27 cellular contexts compared by ENCODE assay signal in genomic region chr15:33639051-33639450, GRCh38.
"Had no signal": no experiment of that assay in that cellular context is flagged by ENCODE, and none has a peak within 500 bp of the region (broad histone marks: within the 10 kb centered on the region; RNA-seq: fewer than 3 reads in every experiment).

No MANE protein-coding gene starts in this region.

- DNase-seq: dermis blood vessel endothelial cell; effector memory CD4-positive, alpha-beta T cell; foreskin keratinocyte; glutamatergic neuron; heart right ventricle; hippocampal formation; left cardiac atrium; left lung; mesenchymal stem cell; mucosa of descending colon; naive B cell; right cardiac atrium; sigmoid colon; stimulated activated CD4-positive, alpha-beta T cell treated with anti-CD3 and anti-CD28 coated beads, Interleukin-2, amount 100 ng/mL, for 24 hours; stimulated activated CD4-positive, alpha-beta T cell treated with anti-CD3 and anti-CD28 coated beads, Interleukin-4, amount 100 ng/mL, for 24 hours; stimulated activated naive CD4-positive, alpha-beta T cell treated with Interleukin-2 at 50 U/mL for 16 hours; stomach; thyroid gland; trophoblast cell had no signal

- H2AFZ ChIP-seq: neural progenitor cell, parathyroid adenoma had no signal

- H3K79me2 ChIP-seq: parathyroid adenoma had no signal

- H3K9me3 ChIP-seq: esophagus muscularis mucosa, heart right ventricle, left lung, mucosa of descending colon, prostate gland, sigmoid colon, stomach, thyroid gland, vagina had no signal

- ATAC-seq: foreskin keratinocyte; heart right ventricle; left cardiac atrium; left lung; mucosa of descending colon; natural killer cell treated with Interleukin-12 subunit alpha and Interleukin-12 subunit beta and Interleukin-15 and Interleukin-18, amount 100 ng/mL, for 72 hours; right cardiac atrium; stimulated activated effector memory CD8-positive, alpha-beta T cell treated with anti-CD3 and anti-CD28 coated beads, Interleukin-12 subunit alpha, Interleukin-12 subunit beta, amount 100 ng/mL, for 72 hours had no signal

- H3K4me1 ChIP-seq: esophagus muscularis mucosa, foreskin keratinocyte, heart right ventricle, left lung, neural progenitor cell, parathyroid adenoma, prostate gland, sigmoid colon, stomach, thyroid gland, vagina had no signal

- H3K4me1 Mint-ChIP-seq: mesothelial cell of epicardium; stimulated activated effector memory CD8-positive, alpha-beta T cell treated with anti-CD3 and anti-CD28 coated beads, Interleukin-12 subunit alpha, Interleukin-12 subunit beta, amount 100 ng/mL, for 72 hours had no signal

- H3K36me3 Mint-ChIP-seq: mesothelial cell of epicardium; naive B cell; natural killer cell treated with Interleukin-12 subunit alpha and Interleukin-12 subunit beta and Interleukin-15 and Interleukin-18, amount 100 ng/mL, for 72 hours; neural progenitor cell; stimulated activated effector memory CD8-positive, alpha-beta T cell treated with anti-CD3 and anti-CD28 coated beads, Interleukin-12 subunit alpha, Interleukin-12 subunit beta, amount 100 ng/mL, for 72 hours had no signal

- H3K4me2 ChIP-seq: neural progenitor cell had no signal

- H3K9me3 Mint-ChIP-seq: mesothelial cell of epicardium; naive B cell; natural killer cell treated with Interleukin-12 subunit alpha and Interleukin-12 subunit beta and Interleukin-15 and Interleukin-18, amount 100 ng/mL, for 72 hours; neural progenitor cell; stimulated activated effector memory CD8-positive, alpha-beta T cell treated with anti-CD3 and anti-CD28 coated beads, Interleukin-12 subunit alpha, Interleukin-12 subunit beta, amount 100 ng/mL, for 72 hours had no signal

- H3K27me3 Mint-ChIP-seq: naive B cell had no signal

- H3K27me3 ChIP-seq: esophagus muscularis mucosa, left lung, neural progenitor cell, sigmoid colon, thyroid gland, vagina had no signal

- H3K4me3 Mint-ChIP-seq: mesothelial cell of epicardium; natural killer cell treated with Interleukin-12 subunit alpha and Interleukin-12 subunit beta and Interleukin-15 and Interleukin-18, amount 100 ng/mL, for 72 hours; neural progenitor cell; stimulated activated effector memory CD8-positive, alpha-beta T cell treated with anti-CD3 and anti-CD28 coated beads, Interleukin-12 subunit alpha, Interleukin-12 subunit beta, amount 100 ng/mL, for 72 hours had no signal

- H3K9ac ChIP-seq: neural progenitor cell, parathyroid adenoma had no signal

- H3K27ac Mint-ChIP-seq: mesothelial cell of epicardium; natural killer cell treated with Interleukin-12 subunit alpha and Interleukin-12 subunit beta and Interleukin-15 and Interleukin-18, amount 100 ng/mL, for 72 hours; neural progenitor cell; stimulated activated effector memory CD8-positive, alpha-beta T cell treated with anti-CD3 and anti-CD28 coated beads, Interleukin-12 subunit alpha, Interleukin-12 subunit beta, amount 100 ng/mL, for 72 hours had no signal

- H3K4me3 ChIP-seq: esophagus muscularis mucosa, heart right ventricle, left lung, mucosa of descending colon, neural progenitor cell, prostate gland, sigmoid colon, stomach, thyroid gland, vagina had no signal

- H3K36me3 ChIP-seq: heart right ventricle, left lung, neural progenitor cell, prostate gland, thyroid gland, vagina had no signal

- H3K27ac ChIP-seq: esophagus muscularis mucosa, foreskin keratinocyte, heart right ventricle, left lung, neural progenitor cell, parathyroid adenoma, prostate gland, sigmoid colon, stomach, thyroid gland, vagina had no signal
